25 cellular contexts compared by ENCODE assay signal in genomic region chr4:130288576-130288975, GRCh38.
DNase-seq lines count a peak whose midpoint lies in the region; ATAC-seq, FAIRE-seq and TF ChIP-seq lines count a peak whose summit lies in the region.
"Had no signal": no experiment of that assay in that cellular context is flagged by ENCODE, and none has a peak within 500 bp of the region (broad histone marks: within the 10 kb centered on the region; RNA-seq: fewer than 3 reads in every experiment).

No MANE protein-coding gene starts in this region.

- H3K36me3 Mint-ChIP-seq in Calu3 (ENCODE audit: insufficient read depth, unreplicated experiment) (no peaks in the 10 kb centered on the region), neural progenitor cell (no peaks in the 10 kb centered on the region), immature natural killer cell (no peaks in the 10 kb centered on the region)
- H3K36me3 Mint-ChIP-seq in activated CD4-positive, alpha-beta memory T cell treated with anti-CD3 and anti-CD28 coated beads for 36 hours = no peaks in the 10 kb centered on the region
- H3K36me3 Mint-ChIP-seq: CD14-positive monocyte had no signal

- no peaks in the 10 kb centered on the region for H3K9me1 ChIP-seq in endothelial cell of umbilical vein (replicated peaks; ENCODE audit: control insufficient read depth, extremely low read depth, insufficient read depth, low read length)

- POLR2A ChIA-PET in endothelial cell of umbilical vein (lab: Charles Lee) = no interaction called here
- POLR2A ChIA-PET in activated CD4-positive, alpha-beta memory T cell treated with anti-CD3 and anti-CD28 coated beads for 36 hours (lab: Charles Lee) = no interaction called here

- H3K4me1 ChIP-seq in endothelial cell of umbilical vein (ENCODE audit: control insufficient read depth, extremely low read depth, insufficient read depth, low read length) (no peaks in the 10 kb centered on the region), neural progenitor cell (peaks cover 19% of the 10 kb centered on the region)
- H3K4me1 ChIP-seq: SJCRH30 had no signal

- H3K9ac ChIP-seq in endothelial cell of umbilical vein (replicated peaks; ENCODE audit: extremely low read depth, insufficient read depth, low read length) (no peak overlapping the region), neural progenitor cell (no peak overlapping the region)

- no peaks in the 10 kb centered on the region for H3F3A ChIP-seq in neural progenitor cell (ENCODE audit: low read depth)

- H3K27me3 Mint-ChIP-seq in Calu3 (ENCODE audit: unreplicated experiment) (no peaks in the 10 kb centered on the region), neural progenitor cell (ENCODE audit: insufficient read depth, low read depth) (no peaks in the 10 kb centered on the region), immature natural killer cell (ENCODE audit: low read depth in 3 of 3) (no peaks in the 10 kb centered on the region)
- no peaks in the 10 kb centered on the region for H3K27me3 Mint-ChIP-seq in activated CD4-positive, alpha-beta memory T cell treated with anti-CD3 and anti-CD28 coated beads for 36 hours
- H3K27me3 Mint-ChIP-seq: B cell had no signal

- H3K4me3 Mint-ChIP-seq in Calu3 (ENCODE audit: low read depth, unreplicated experiment) (no peak overlapping the region), neural progenitor cell (no peak overlapping the region), immature natural killer cell (no peak overlapping the region)
- no peak overlapping the region for H3K4me3 Mint-ChIP-seq in activated CD4-positive, alpha-beta memory T cell treated with anti-CD3 and anti-CD28 coated beads for 36 hours
- H3K4me3 Mint-ChIP-seq: B cell, CD14-positive monocyte, H9, HFFc6 had no signal

- H4K20me1 ChIP-seq in endothelial cell of umbilical vein (replicated peaks; ENCODE audit: control insufficient read depth, extremely low read depth, insufficient read depth, low read length) (no peaks in the 10 kb centered on the region), neural progenitor cell (ENCODE audit: low read depth) (no peaks in the 10 kb centered on the region)

- no peak overlapping the region for H2AFZ ChIP-seq in endothelial cell of umbilical vein (ENCODE audit: low read depth, low read length)
- no peak overlapping the region for H2AFZ ChIP-seq in neural progenitor cell (replicated peaks)

- H3K27me3 ChIP-seq in endothelial cell of umbilical vein (ENCODE audit: control insufficient read depth in 2 of 2, insufficient read depth in 2 of 2, low read length in 2 of 2) (no peaks in the 10 kb centered on the region), neural progenitor cell (no peaks in the 10 kb centered on the region)
- H3K27me3 ChIP-seq: SJCRH30 had no signal

- dilution Hi-C loops in endothelial cell of umbilical vein (cut with MboI; ENCODE audit: extremely low pct_ligation_motif_present, low sequenced_read_pairs) = no loop called here

- H3K36me3 ChIP-seq in endothelial cell of umbilical vein (ENCODE audit: control insufficient read depth in 2 of 2, extremely low read depth in 1 of 2, insufficient read depth in 2 of 2, low read length in 2 of 2) = no peaks in the 10 kb centered on the region
- no peaks in the 10 kb centered on the region for H3K36me3 ChIP-seq in neural progenitor cell
- H3K36me3 ChIP-seq: SJCRH30 had no signal

- TF ChIP-seq CTCF in Calu3 (IDR thresholded peaks at IDR 0.05; ENCODE audit: unreplicated experiment) (no peak), endothelial cell of umbilical vein (IDR thresholded peaks at IDR 0.05; ENCODE audit: extremely low read depth in 1 of 2, insufficient read depth in 1 of 2, low read depth in 1 of 2, low read length in 2 of 2) (no peak), neural progenitor cell (IDR thresholded peaks at IDR 0.05) (no peak)

- H3K4me3 ChIP-seq in endothelial cell of umbilical vein (replicated peaks in 1 of 3; ENCODE audit: insufficient read depth in 1 of 3, low read depth in 1 of 3, low read length in 3 of 3) (no peak overlapping the region), neural progenitor cell (no peak overlapping the region)
- H3K4me3 ChIP-seq: SJCRH30 had no signal

- H3K4me2 ChIP-seq in endothelial cell of umbilical vein (ENCODE audit: insufficient read depth, low read length) = peak overlapping the region; percentile 29
- H3K4me2 ChIP-seq in neural progenitor cell = peak overlapping the region; percentile 28

- H3K9me3 ChIP-seq in endothelial cell of umbilical vein (replicated peaks; ENCODE audit: control insufficient read depth, insufficient read depth, low read length) (no peaks in the 10 kb centered on the region), neural progenitor cell (ENCODE audit: low read depth) (no peaks in the 10 kb centered on the region)
- H3K9me3 ChIP-seq: SJCRH30 had no signal

- ATAC-seq in GM21576 (IDR thresholded peaks at IDR 0.05; ENCODE audit: unreplicated experiment) = no peak

- H3K27ac Mint-ChIP-seq in Calu3 (ENCODE audit: unreplicated experiment) = peak overlapping the region; percentile 58
- no peak overlapping the region for H3K27ac Mint-ChIP-seq in neural progenitor cell
- no peak overlapping the region for H3K27ac Mint-ChIP-seq in immature natural killer cell
- no peak overlapping the region for H3K27ac Mint-ChIP-seq in activated CD4-positive, alpha-beta memory T cell treated with anti-CD3 and anti-CD28 coated beads for 36 hours
- H3K27ac Mint-ChIP-seq: B cell, CD14-positive monocyte, HFFc6 had no signal

- H3K27ac ChIP-seq in endothelial cell of umbilical vein (ENCODE audit: insufficient read depth, low read depth, low read length) (no peak overlapping the region), neural progenitor cell (no peak overlapping the region)
- H3K27ac ChIP-seq: HL-60, SJCRH30 had no signal

- no peak for TF ChIP-seq POLR2A in endothelial cell of umbilical vein (IDR thresholded peaks at IDR 0.05; ENCODE audit: low read depth, low read length)

- FAIRE-seq in endothelial cell of umbilical vein (lab: Jason Lieb, UNC) = no peak
- FAIRE-seq: RCC 7860 had no signal

- H3K9me3 Mint-ChIP-seq in Calu3 (ENCODE audit: low read depth, unreplicated experiment) (no peaks in the 10 kb centered on the region), neural progenitor cell (peaks cover 11% of the 10 kb centered on the region), immature natural killer cell (peaks cover 9 to 24% (median 12%) of the 10 kb centered on the region in 6 donors)
- H3K9me3 Mint-ChIP-seq in activated CD4-positive, alpha-beta memory T cell treated with anti-CD3 and anti-CD28 coated beads for 36 hours = peaks cover 6% of the 10 kb centered on the region
- H3K9me3 Mint-ChIP-seq: HFFc6 had no signal

- CTCF ChIA-PET in Calu3 (lab: Charles Lee) = no interaction called here
- CTCF ChIA-PET in endothelial cell of umbilical vein (lab: Charles Lee) = interaction anchor here (1.0 kb wide), 1 partner anchor 9 kb away, joined by 3 read pairs; no protein-coding TSS in a partner anchor
- CTCF ChIA-PET in activated CD4-positive, alpha-beta memory T cell treated with anti-CD3 and anti-CD28 coated beads for 36 hours (lab: Charles Lee) = no interaction called here

- H3K4me1 Mint-ChIP-seq in Calu3 (ENCODE audit: low read depth, unreplicated experiment) = no peaks in the 10 kb centered on the region
- H3K4me1 Mint-ChIP-seq in neural progenitor cell = peaks cover 16% of the 10 kb centered on the region
- no peaks in the 10 kb centered on the region for H3K4me1 Mint-ChIP-seq in immature natural killer cell
- no peaks in the 10 kb centered on the region for H3K4me1 Mint-ChIP-seq in activated CD4-positive, alpha-beta memory T cell treated with anti-CD3 and anti-CD28 coated beads for 36 hours (ENCODE audit: low read depth)
- H3K4me1 Mint-ChIP-seq: B cell, CD14-positive monocyte had no signal

- intact Hi-C loops in Calu3 (cut with micrococcal nuclease; ENCODE audit: unreplicated experiment) (no loop called here), endothelial cell of umbilical vein (cut with micrococcal nuclease) (no loop called here)
- intact Hi-C loops in activated CD4-positive, alpha-beta memory T cell treated with anti-CD3 and anti-CD28 coated beads for 36 hours (cut with micrococcal nuclease) = no loop called here

- BruUV-seq in Calu3 (replicated peaks; lab: Mats Ljungman, UMichigan) = no TSS peak
- BruUV-seq in endothelial cell of umbilical vein (replicated peaks; lab: Mats Ljungman, UMichigan) = no TSS peak

- DNase-seq in NCI-H2107 treated with DMSO at 0.1 percent for 48 hours (lab: John Stamatoyannopoulos, UW; ENCODE audit: unreplicated experiment) (peak; percentile 0), NCI-H2107 (lab: John Stamatoyannopoulos, UW) (no peak), Calu3 (no peak), endothelial cell of umbilical vein (ENCODE audit: low read depth, low spot score) (peak; percentile 75), neural progenitor cell (ENCODE audit: low spot score) (peak; percentile 55), immature natural killer cell (no peak)
- no peak for DNase-seq in activated CD4-positive, alpha-beta memory T cell treated with anti-CD3 and anti-CD28 coated beads for 36 hours
- DNase-seq: DMS79 treated with DMSO at 0.1 percent for 48 hours, H9, HFFc6, KBM-7, MM.1S, NCI-H1048, NCI-H1436, NCI-H2029, NCI-H226, NCI-H524, NCI-H82, OCI-M1, SJCRH30 had no signal

- no peaks in the 10 kb centered on the region for H3K79me2 ChIP-seq in endothelial cell of umbilical vein (ENCODE audit: control insufficient read depth, insufficient read depth, low read length)
- H3K79me2 ChIP-seq in neural progenitor cell (ENCODE audit: low read depth) = no peaks in the 10 kb centered on the region

TF ChIP-seq in endothelial cell of umbilical vein, 7 proteins besides CTCF, POLR2A, EP300 and RAD21:
- no peak for TF ChIP-seq JUN (IDR thresholded peaks at IDR 0.05; ENCODE audit: borderline replicate concordance, insufficient read depth, insufficient read length, low read depth)
- TF ChIP-seq EZH2 (IDR thresholded peaks at IDR 0.05; ENCODE audit: borderline replicate concordance, low read depth, low read length, severe bottlenecking) = no peak
- TF ChIP-seq MYC (IDR thresholded peaks at IDR 0.05; ENCODE audit: low read depth, low read length) = no peak
TF ChIP-seq in endothelial cell of umbilical vein: peak in this region for 0.

Comparison
In these comparisons a context has a peak if more than half of its experiments do, and no peak if none do; other contexts are left out.
1. DNase-seq: peak in NCI-H2107 treated with DMSO at 0.1 percent for 48 hours (single experiment), endothelial cell of umbilical vein (single experiment) and neural progenitor cell (single experiment); none in NCI-H2107 (single experiment), Calu3 (single experiment), immature natural killer cell (0 of 3) and activated CD4-positive, alpha-beta memory T cell treated with anti-CD3 and anti-CD28 coated beads for 36 hours (single experiment).